1 cellular context compared by ENCODE assay signal in the genomic region with DNA sequence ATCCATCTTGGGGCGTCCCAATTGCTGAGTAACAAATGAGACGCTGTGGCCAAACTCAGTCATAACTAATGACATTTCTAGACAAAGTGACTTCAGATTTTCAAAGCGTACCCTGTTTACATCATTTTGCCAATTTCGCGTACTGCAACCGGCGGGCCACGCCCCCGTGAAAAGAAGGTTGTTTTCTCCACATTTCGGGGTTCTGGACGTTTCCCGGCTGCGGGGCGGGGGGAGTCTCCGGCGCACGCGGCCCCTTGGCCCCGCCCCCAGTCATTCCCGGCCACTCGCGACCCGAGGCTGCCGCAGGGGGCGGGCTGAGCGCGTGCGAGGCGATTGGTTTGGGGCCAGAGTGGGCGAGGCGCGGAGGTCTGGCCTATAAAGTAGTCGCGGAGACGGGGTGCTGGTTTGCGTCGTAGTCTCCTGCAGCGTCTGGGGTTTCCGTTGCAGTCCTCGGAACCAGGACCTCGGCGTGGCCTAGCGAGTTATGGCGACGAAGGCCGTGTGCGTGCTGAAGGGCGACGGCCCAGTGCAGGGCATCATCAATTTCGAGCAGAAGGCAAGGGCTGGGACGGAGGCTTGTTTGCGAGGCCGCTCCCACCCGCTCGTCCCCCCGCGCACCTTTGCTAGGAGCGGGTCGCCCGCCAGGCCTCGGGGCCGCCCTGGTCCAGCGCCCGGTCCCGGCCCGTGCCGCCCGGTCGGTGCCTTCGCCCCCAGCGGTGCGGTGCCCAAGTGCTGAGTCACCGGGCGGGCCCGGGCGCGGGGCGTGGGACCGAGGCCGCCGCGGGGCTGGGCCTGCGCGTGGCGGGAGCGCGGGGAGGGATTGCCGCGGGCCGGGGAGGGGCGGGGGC.
TF ChIP-seq lines count a peak whose summit lies in the region.

TSS of gene SOD1 (plus strand) at position 408 of the 848 bp plus-strand sequence. CDS start at position 485, 77 bp downstream.

TF ChIP-seq in HepG2, 621 proteins besides CTCF, POLR2A, EP300 and RAD21 (continued from another document and continues in another):
- TF ChIP-seq, protein P1, sequence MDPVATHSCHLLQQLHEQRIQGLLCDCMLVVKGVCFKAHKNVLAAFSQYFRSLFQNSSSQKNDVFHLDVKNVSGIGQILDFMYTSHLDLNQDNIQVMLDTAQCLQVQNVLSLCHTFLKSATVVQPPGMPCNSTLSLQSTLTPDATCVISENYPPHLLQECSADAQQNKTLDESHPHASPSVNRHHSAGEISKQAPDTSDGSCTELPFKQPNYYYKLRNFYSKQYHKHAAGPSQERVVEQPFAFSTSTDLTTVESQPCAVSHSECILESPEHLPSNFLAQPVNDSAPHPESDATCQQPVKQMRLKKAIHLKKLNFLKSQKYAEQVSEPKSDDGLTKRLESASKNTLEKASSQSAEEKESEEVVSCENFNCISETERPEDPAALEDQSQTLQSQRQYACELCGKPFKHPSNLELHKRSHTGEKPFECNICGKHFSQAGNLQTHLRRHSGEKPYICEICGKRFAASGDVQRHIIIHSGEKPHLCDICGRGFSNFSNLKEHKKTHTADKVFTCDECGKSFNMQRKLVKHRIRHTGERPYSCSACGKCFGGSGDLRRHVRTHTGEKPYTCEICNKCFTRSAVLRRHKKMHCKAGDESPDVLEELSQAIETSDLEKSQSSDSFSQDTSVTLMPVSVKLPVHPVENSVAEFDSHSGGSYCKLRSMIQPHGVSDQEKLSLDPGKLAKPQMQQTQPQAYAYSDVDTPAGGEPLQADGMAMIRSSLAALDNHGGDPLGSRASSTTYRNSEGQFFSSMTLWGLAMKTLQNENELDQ (CRISPR knock-in tag; IDR thresholded peaks at IDR 0.05; ENCODE audit: borderline replicate concordance), result 0 out of 2 replicates have a peak, but pooled peaks have one; percentile 55
- TF ChIP-seq NRL (CRISPR knock-in tag; IDR thresholded peaks at IDR 0.05; ENCODE audit: borderline replicate concordance), result peak; percentile 51; the same call in 1 of the 2 replicates
- TF ChIP-seq PRMT3 (CRISPR knock-in tag; IDR thresholded peaks at IDR 0.05; ENCODE audit: borderline replicate concordance, low read depth), result no peak; the same call in 1 of the 2 replicates
- TF ChIP-seq ARID2 (CRISPR knock-in tag; IDR thresholded peaks at IDR 0.05; ENCODE audit: borderline replicate concordance), result no peak; the same call in 1 of the 2 replicates
- TF ChIP-seq, protein P2, sequence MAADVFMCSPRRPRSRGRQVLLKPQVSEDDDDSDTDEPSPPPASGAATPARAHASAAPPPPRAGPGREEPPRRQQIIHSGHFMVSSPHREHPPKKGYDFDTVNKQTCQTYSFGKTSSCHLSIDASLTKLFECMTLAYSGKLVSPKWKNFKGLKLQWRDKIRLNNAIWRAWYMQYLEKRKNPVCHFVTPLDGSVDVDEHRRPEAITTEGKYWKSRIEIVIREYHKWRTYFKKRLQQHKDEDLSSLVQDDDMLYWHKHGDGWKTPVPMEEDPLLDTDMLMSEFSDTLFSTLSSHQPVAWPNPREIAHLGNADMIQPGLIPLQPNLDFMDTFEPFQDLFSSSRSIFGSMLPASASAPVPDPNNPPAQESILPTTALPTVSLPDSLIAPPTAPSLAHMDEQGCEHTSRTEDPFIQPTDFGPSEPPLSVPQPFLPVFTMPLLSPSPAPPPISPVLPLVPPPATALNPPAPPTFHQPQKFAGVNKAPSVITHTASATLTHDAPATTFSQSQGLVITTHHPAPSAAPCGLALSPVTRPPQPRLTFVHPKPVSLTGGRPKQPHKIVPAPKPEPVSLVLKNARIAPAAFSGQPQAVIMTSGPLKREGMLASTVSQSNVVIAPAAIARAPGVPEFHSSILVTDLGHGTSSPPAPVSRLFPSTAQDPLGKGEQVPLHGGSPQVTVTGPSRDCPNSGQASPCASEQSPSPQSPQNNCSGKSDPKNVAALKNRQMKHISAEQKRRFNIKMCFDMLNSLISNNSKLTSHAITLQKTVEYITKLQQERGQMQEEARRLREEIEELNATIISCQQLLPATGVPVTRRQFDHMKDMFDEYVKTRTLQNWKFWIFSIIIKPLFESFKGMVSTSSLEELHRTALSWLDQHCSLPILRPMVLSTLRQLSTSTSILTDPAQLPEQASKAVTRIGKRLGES (CRISPR knock-in tag; IDR thresholded peaks at IDR 0.05; ENCODE audit: borderline replicate concordance), result peak; percentile 15; the same call in 1 of the 2 replicates
- no peak for TF ChIP-seq RAD51 (IDR thresholded peaks at IDR 0.05; ENCODE audit: borderline replicate concordance)
- TF ChIP-seq SP5 (CRISPR knock-in tag; IDR thresholded peaks at IDR 0.05; ENCODE audit: borderline replicate concordance, low read depth), result peak; percentile 72; the same call in 1 of the 2 replicates
- peak; percentile 87 for TF ChIP-seq BCL3 (CRISPR knock-in tag; IDR thresholded peaks at IDR 0.05)
- TF ChIP-seq, protein P3, sequence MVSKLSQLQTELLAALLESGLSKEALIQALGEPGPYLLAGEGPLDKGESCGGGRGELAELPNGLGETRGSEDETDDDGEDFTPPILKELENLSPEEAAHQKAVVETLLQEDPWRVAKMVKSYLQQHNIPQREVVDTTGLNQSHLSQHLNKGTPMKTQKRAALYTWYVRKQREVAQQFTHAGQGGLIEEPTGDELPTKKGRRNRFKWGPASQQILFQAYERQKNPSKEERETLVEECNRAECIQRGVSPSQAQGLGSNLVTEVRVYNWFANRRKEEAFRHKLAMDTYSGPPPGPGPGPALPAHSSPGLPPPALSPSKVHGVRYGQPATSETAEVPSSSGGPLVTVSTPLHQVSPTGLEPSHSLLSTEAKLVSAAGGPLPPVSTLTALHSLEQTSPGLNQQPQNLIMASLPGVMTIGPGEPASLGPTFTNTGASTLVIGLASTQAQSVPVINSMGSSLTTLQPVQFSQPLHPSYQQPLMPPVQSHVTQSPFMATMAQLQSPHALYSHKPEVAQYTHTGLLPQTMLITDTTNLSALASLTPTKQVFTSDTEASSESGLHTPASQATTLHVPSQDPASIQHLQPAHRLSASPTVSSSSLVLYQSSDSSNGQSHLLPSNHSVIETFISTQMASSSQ (IDR thresholded peaks at IDR 0.05; ENCODE audit: low read depth), result no peak
- TF ChIP-seq, protein P3 (CRISPR knock-in tag; IDR thresholded peaks at IDR 0.05; ENCODE audit: borderline replicate concordance), result peak; percentile 29; the same call in 1 of the 2 replicates
- TF ChIP-seq, protein P4, sequence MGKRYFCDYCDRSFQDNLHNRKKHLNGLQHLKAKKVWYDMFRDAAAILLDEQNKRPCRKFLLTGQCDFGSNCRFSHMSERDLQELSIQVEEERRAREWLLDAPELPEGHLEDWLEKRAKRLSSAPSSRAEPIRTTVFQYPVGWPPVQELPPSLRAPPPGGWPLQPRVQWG (CRISPR knock-in tag; IDR thresholded peaks at IDR 0.05; ENCODE audit: borderline replicate concordance, low read depth), result no peak
- TF ChIP-seq ZBTB37 (CRISPR knock-in tag; IDR thresholded peaks at IDR 0.05), result no peak
- peak; percentile 97 for TF ChIP-seq PHF8 (CRISPR knock-in tag; IDR thresholded peaks at IDR 0.05)
- TF ChIP-seq, protein P5, sequence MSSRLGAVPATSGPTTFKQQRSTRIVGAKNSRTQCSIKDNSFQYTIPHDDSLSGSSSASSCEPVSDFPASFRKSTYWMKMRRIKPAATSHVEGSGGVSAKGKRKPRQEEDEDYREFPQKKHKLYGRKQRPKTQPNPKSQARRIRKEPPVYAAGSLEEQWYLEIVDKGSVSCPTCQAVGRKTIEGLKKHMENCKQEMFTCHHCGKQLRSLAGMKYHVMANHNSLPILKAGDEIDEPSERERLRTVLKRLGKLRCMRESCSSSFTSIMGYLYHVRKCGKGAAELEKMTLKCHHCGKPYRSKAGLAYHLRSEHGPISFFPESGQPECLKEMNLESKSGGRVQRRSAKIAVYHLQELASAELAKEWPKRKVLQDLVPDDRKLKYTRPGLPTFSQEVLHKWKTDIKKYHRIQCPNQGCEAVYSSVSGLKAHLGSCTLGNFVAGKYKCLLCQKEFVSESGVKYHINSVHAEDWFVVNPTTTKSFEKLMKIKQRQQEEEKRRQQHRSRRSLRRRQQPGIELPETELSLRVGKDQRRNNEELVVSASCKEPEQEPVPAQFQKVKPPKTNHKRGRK (CRISPR knock-in tag; IDR thresholded peaks at IDR 0.05), result no peak
- TF ChIP-seq ZNF546 (CRISPR knock-in tag; conservative IDR thresholded peaks at IDR 0.05), result peak; percentile 86; the same call in 1 of the 2 replicates
- TF ChIP-seq SOX5 (CRISPR knock-in tag; IDR thresholded peaks at IDR 0.05; ENCODE audit: borderline replicate concordance), result no peak
- no peak for TF ChIP-seq MTF2 (CRISPR knock-in tag; IDR thresholded peaks at IDR 0.05; ENCODE audit: borderline replicate concordance)
- TF ChIP-seq, protein P6, sequence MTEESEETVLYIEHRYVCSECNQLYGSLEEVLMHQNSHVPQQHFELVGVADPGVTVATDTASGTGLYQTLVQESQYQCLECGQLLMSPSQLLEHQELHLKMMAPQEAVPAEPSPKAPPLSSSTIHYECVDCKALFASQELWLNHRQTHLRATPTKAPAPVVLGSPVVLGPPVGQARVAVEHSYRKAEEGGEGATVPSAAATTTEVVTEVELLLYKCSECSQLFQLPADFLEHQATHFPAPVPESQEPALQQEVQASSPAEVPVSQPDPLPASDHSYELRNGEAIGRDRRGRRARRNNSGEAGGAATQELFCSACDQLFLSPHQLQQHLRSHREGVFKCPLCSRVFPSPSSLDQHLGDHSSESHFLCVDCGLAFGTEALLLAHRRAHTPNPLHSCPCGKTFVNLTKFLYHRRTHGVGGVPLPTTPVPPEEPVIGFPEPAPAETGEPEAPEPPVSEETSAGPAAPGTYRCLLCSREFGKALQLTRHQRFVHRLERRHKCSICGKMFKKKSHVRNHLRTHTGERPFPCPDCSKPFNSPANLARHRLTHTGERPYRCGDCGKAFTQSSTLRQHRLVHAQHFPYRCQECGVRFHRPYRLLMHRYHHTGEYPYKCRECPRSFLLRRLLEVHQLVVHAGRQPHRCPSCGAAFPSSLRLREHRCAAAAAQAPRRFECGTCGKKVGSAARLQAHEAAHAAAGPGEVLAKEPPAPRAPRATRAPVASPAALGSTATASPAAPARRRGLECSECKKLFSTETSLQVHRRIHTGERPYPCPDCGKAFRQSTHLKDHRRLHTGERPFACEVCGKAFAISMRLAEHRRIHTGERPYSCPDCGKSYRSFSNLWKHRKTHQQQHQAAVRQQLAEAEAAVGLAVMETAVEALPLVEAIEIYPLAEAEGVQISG (CRISPR knock-in tag; IDR thresholded peaks at IDR 0.05), result peak; percentile 81
- no peak for TF ChIP-seq BRF2 (CRISPR knock-in tag; IDR thresholded peaks at IDR 0.05)
- TF ChIP-seq ZC3H4 (CRISPR knock-in tag; IDR thresholded peaks at IDR 0.05; ENCODE audit: borderline replicate concordance), result no peak
- no peak for TF ChIP-seq GLI4 (CRISPR knock-in tag; IDR thresholded peaks at IDR 0.05; ENCODE audit: borderline replicate concordance)
- TF ChIP-seq MAFF (IDR thresholded peaks at IDR 0.05; ENCODE audit: low read depth, low read length), result no peak
- TF ChIP-seq ZNF773 (CRISPR knock-in tag; IDR thresholded peaks at IDR 0.05; ENCODE audit: borderline replicate concordance), result no peak; the same call in 1 of the 2 replicates
- TF ChIP-seq PLRG1 (conservative IDR thresholded peaks at IDR 0.05), result no peak
- TF ChIP-seq GABPB1 (CRISPR knock-in tag; IDR thresholded peaks at IDR 0.05), result peak; percentile 81
- TF ChIP-seq ZNF503 (CRISPR knock-in tag; IDR thresholded peaks at IDR 0.05), result no peak; the same call in 1 of the 2 replicates
- TF ChIP-seq CREM (IDR thresholded peaks at IDR 0.05), result no peak
- TF ChIP-seq CREM (CRISPR knock-in tag; IDR thresholded peaks at IDR 0.05), result no peak
- peak; percentile 99 for TF ChIP-seq RBFOX2 (IDR thresholded peaks at IDR 0.05; ENCODE audit: low read depth, low read length)
